2 cellular contexts compared by ENCODE assay signal in the genomic region with DNA sequence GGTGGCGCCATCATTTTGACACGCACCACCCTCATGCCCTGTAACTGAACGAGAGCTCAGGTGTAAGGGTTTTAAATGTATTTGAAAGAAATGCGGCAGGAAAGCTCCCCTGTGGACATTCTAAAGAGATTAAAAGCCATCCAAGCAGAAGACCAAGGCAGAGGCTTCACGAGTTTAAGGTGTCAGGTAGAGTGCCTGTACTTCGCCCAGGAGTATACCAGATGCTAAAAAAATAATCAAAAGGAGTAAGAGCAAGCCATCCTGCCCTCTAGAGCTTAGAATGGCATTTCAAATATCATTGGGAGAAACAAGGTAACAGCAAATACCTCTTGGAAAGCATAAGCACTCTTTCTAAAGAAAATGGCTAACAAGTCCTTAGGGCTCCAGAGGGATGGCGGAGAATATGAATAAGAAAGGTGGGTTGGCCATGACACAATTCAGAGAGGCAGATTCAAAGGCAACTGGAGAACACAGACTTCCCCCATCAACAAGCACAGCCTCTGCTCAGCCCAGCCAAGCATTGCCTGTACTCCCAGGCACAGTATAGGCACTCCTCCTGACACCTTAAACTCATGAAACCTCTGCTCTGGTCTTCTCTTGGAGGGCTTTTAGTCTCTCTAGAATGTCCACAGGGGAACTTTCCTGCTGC.
TF ChIP-seq lines count a peak whose summit lies in the region.

No MANE protein-coding gene starts in this region.

TF ChIP-seq in GM23338, 12 proteins besides CTCF, POLR2A, EP300 and RAD21 (continued from another document and continues in another):
- TF ChIP-seq, protein P1, sequence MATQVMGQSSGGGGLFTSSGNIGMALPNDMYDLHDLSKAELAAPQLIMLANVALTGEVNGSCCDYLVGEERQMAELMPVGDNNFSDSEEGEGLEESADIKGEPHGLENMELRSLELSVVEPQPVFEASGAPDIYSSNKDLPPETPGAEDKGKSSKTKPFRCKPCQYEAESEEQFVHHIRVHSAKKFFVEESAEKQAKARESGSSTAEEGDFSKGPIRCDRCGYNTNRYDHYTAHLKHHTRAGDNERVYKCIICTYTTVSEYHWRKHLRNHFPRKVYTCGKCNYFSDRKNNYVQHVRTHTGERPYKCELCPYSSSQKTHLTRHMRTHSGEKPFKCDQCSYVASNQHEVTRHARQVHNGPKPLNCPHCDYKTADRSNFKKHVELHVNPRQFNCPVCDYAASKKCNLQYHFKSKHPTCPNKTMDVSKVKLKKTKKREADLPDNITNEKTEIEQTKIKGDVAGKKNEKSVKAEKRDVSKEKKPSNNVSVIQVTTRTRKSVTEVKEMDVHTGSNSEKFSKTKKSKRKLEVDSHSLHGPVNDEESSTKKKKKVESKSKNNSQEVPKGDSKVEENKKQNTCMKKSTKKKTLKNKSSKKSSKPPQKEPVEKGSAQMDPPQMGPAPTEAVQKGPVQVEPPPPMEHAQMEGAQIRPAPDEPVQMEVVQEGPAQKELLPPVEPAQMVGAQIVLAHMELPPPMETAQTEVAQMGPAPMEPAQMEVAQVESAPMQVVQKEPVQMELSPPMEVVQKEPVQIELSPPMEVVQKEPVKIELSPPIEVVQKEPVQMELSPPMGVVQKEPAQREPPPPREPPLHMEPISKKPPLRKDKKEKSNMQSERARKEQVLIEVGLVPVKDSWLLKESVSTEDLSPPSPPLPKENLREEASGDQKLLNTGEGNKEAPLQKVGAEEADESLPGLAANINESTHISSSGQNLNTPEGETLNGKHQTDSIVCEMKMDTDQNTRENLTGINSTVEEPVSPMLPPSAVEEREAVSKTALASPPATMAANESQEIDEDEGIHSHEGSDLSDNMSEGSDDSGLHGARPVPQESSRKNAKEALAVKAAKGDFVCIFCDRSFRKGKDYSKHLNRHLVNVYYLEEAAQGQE (IDR thresholded peaks at IDR 0.05; ENCODE audit: unreplicated experiment): no peak
- TF ChIP-seq ZNF114 (CRISPR knock-in tag; IDR thresholded peaks at IDR 0.05): no peak
- no peak for TF ChIP-seq NANOG (IDR thresholded peaks at IDR 0.05; ENCODE audit: borderline replicate concordance)
- TF ChIP-seq, protein P2, sequence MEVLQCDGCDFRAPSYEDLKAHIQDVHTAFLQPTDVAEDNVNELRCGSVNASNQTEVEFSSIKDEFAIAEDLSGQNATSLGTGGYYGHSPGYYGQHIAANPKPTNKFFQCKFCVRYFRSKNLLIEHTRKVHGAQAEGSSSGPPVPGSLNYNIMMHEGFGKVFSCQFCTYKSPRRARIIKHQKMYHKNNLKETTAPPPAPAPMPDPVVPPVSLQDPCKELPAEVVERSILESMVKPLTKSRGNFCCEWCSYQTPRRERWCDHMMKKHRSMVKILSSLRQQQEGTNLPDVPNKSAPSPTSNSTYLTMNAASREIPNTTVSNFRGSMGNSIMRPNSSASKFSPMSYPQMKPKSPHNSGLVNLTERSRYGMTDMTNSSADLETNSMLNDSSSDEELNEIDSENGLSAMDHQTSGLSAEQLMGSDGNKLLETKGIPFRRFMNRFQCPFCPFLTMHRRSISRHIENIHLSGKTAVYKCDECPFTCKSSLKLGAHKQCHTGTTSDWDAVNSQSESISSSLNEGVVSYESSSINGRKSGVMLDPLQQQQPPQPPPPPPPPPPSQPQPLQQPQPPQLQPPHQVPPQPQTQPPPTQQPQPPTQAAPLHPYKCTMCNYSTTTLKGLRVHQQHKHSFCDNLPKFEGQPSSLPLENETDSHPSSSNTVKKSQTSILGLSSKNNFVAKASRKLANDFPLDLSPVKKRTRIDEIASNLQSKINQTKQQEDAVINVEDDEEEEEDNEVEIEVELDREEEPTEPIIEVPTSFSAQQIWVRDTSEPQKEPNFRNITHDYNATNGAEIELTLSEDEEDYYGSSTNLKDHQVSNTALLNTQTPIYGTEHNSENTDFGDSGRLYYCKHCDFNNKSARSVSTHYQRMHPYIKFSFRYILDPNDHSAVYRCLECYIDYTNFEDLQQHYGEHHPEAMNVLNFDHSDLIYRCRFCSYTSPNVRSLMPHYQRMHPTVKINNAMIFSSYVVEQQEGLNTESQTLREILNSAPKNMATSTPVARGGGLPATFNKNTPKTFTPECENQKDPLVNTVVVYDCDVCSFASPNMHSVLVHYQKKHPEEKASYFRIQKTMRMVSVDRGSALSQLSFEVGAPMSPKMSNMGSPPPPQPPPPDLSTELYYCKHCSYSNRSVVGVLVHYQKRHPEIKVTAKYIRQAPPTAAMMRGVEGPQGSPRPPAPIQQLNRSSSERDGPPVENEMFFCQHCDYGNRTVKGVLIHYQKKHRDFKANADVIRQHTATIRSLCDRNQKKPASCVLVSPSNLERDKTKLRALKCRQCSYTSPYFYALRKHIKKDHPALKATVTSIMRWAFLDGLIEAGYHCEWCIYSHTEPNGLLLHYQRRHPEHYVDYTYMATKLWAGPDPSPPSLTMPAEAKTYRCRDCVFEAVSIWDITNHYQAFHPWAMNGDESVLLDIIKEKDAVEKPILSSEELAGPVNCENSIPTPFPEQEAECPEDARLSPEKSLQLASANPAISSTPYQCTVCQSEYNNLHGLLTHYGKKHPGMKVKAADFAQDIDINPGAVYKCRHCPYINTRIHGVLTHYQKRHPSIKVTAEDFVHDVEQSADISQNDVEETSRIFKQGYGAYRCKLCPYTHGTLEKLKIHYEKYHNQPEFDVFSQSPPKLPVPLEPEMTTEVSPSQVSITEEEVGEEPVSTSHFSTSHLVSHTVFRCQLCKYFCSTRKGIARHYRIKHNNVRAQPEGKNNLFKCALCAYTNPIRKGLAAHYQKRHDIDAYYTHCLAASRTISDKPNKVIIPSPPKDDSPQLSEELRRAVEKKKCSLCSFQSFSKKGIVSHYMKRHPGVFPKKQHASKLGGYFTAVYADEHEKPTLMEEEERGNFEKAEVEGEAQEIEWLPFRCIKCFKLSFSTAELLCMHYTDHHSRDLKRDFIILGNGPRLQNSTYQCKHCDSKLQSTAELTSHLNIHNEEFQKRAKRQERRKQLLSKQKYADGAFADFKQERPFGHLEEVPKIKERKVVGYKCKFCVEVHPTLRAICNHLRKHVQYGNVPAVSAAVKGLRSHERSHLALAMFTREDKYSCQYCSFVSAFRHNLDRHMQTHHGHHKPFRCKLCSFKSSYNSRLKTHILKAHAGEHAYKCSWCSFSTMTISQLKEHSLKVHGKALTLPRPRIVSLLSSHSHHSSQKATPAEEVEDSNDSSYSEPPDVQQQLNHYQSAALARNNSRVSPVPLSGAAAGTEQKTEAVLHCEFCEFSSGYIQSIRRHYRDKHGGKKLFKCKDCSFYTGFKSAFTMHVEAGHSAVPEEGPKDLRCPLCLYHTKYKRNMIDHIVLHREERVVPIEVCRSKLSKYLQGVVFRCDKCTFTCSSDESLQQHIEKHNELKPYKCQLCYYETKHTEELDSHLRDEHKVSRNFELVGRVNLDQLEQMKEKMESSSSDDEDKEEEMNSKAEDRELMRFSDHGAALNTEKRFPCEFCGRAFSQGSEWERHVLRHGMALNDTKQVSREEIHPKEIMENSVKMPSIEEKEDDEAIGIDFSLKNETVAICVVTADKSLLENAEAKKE (CRISPR knock-in tag; IDR thresholded peaks at IDR 0.05): no peak
- TF ChIP-seq ZNF331 (CRISPR knock-in tag; IDR thresholded peaks at IDR 0.05; ENCODE audit: low read depth): no peak
- no peak for TF ChIP-seq JUNB (IDR thresholded peaks at IDR 0.05; ENCODE audit: unreplicated experiment)
- no peak for TF ChIP-seq CREB1 (CRISPR knock-in tag; IDR thresholded peaks at IDR 0.05; ENCODE audit: low read depth)
- TF ChIP-seq, protein P3, sequence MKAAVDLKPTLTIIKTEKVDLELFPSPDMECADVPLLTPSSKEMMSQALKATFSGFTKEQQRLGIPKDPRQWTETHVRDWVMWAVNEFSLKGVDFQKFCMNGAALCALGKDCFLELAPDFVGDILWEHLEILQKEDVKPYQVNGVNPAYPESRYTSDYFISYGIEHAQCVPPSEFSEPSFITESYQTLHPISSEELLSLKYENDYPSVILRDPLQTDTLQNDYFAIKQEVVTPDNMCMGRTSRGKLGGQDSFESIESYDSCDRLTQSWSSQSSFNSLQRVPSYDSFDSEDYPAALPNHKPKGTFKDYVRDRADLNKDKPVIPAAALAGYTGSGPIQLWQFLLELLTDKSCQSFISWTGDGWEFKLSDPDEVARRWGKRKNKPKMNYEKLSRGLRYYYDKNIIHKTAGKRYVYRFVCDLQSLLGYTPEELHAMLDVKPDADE (IDR thresholded peaks at IDR 0.05): no peak

TF ChIP-seq in WTC11, 78 proteins besides CTCF, POLR2A, EP300 and RAD21 (continued from another document):
- TF ChIP-seq, protein P4, sequence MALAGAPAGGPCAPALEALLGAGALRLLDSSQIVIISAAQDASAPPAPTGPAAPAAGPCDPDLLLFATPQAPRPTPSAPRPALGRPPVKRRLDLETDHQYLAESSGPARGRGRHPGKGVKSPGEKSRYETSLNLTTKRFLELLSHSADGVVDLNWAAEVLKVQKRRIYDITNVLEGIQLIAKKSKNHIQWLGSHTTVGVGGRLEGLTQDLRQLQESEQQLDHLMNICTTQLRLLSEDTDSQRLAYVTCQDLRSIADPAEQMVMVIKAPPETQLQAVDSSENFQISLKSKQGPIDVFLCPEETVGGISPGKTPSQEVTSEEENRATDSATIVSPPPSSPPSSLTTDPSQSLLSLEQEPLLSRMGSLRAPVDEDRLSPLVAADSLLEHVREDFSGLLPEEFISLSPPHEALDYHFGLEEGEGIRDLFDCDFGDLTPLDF (CRISPR knock-in tag; IDR thresholded peaks at IDR 0.05): no peak
